26 cellular contexts compared by ENCODE assay signal in the genomic region with DNA sequence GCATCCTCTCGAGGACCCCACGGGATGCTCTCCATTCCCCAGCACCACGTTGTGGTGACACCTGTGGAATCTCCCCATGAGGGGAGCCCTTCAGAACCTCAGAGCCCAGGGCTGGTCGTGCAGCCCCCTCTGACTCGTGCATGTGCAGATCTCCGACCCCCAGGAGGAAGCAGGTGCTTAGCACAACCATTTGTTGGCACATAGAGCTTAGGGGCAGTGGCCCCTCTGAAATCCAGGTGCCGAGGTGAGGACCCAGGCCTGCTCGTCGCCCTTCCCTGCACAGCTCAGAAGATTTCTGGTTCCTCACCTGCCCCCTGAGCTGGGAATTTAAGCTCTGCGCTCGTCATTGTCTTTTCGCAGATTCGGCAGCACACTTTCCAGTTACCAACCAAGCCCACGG. TPM values are rescaled to one million over a fixed set of nuclear protein-coding genes. Genes with fewer than 3 reads are reported as not detected.
"Had no signal": no experiment of that assay in that cellular context is flagged by ENCODE, and none has a peak within 500 bp of the region (broad histone marks: within the 10 kb centered on the region; RNA-seq: fewer than 3 reads in every experiment).

No MANE protein-coding gene starts in this region.

- H3K27me3 ChIP-seq: cardiac muscle cell, tibial nerve, uterus had no signal

- H3K9me3 ChIP-seq: heart left ventricle, left lung, tibial nerve, uterus had no signal

- H3K4me3 Mint-ChIP-seq: activated CD4-positive, alpha-beta memory T cell treated with anti-CD3 and anti-CD28 coated beads for 36 hours; activated T-cell treated with anti-CD3 and anti-CD28 coated beads, Interleukin-2, amount 50 U/mL, for 72 hours; dendritic cell treated with granulocyte-macrophage colony-stimulating factor and Interleukin-4, amounts not matched to agents 40 ng/mL and 50 ng/mL, for 4 days; memory B cell; neural crest cell; stimulated activated naive CD8-positive, alpha-beta T cell treated with anti-CD3 and anti-CD28 coated beads, Interleukin-15, amount 100 ng/mL, for 72 hours had no signal

- H3K36me3 ChIP-seq: cardiac muscle cell, heart left ventricle, left lung, tibial nerve, uterus had no signal

- H3K4me3 ChIP-seq: cardiac muscle cell, heart left ventricle, left lung, tibial nerve, uterus had no signal

- H3K36me3 Mint-ChIP-seq: activated CD4-positive, alpha-beta memory T cell treated with anti-CD3 and anti-CD28 coated beads for 36 hours; memory B cell had no signal

- H3K9me3 Mint-ChIP-seq: activated CD4-positive, alpha-beta memory T cell treated with anti-CD3 and anti-CD28 coated beads for 36 hours; activated T-cell treated with anti-CD3 and anti-CD28 coated beads, Interleukin-2, amount 50 U/mL, for 72 hours; dendritic cell treated with granulocyte-macrophage colony-stimulating factor and Interleukin-4, amounts not matched to agents 40 ng/mL and 50 ng/mL, for 4 days; memory B cell; neural crest cell had no signal

- H3K27ac ChIP-seq: cardiac muscle cell, heart left ventricle, left lung, tibial nerve, uterus had no signal

- H3K4me1 Mint-ChIP-seq: neural crest cell had no signal

- ATAC-seq: activated T-cell treated with anti-CD3 and anti-CD28 coated beads, Interleukin-2, amount 50 U/mL, for 72 hours; heart left ventricle; left lung; SK-N-SH treated with all-trans-retinoic acid at 6 μM for 48 hours; stimulated activated naive CD8-positive, alpha-beta T cell treated with anti-CD3 and anti-CD28 coated beads, Interleukin-15, amount 100 ng/mL, for 72 hours had no signal

- DNase-seq: activated CD4-positive, alpha-beta memory T cell treated with anti-CD3 and anti-CD28 coated beads for 36 hours; activated CD4-positive, alpha-beta T cell treated with anti-CD3 and anti-CD28 coated beads for 48 hours; activated gamma-delta T cell; activated T-cell treated with anti-CD3 and anti-CD28 coated beads, Interleukin-2, amount 50 U/mL, for 72 hours; amygdala; effector CD4-positive, alpha-beta T cell; retina; stimulated activated CD4-positive, alpha-beta T cell treated with anti-CD3 and anti-CD28 coated beads, Interleukin-12 subunit alpha, Interleukin-12 subunit beta, amount 100 ng/mL, for 4 hours; stimulated activated CD4-positive, alpha-beta T cell treated with anti-CD3 and anti-CD28 coated beads, Interleukin-1b, Interleukin-23, amount 100 ng/mL, for 48 hours; stimulated activated naive CD8-positive, alpha-beta T cell treated with anti-CD3 and anti-CD28 coated beads, Interleukin-15, amount 100 ng/mL, for 72 hours; uterus had no signal

- H3K27ac Mint-ChIP-seq: activated CD4-positive, alpha-beta memory T cell treated with anti-CD3 and anti-CD28 coated beads for 36 hours; activated T-cell treated with anti-CD3 and anti-CD28 coated beads, Interleukin-2, amount 50 U/mL, for 72 hours; dendritic cell treated with granulocyte-macrophage colony-stimulating factor and Interleukin-4, amounts not matched to agents 40 ng/mL and 50 ng/mL, for 4 days; memory B cell; progenitor cell of endocrine pancreas; stimulated activated naive CD8-positive, alpha-beta T cell treated with anti-CD3 and anti-CD28 coated beads, Interleukin-15, amount 100 ng/mL, for 72 hours had no signal

RNA-seq across cellular contexts. Expression of a gene that starts 1.3 kb away (rescaled TPM):
- total RNA-seq: activated CD4-positive, alpha-beta memory T cell treated with anti-CD3 and anti-CD28 coated beads for 36 hours; activated T-cell treated with anti-CD3 and anti-CD28 coated beads, Interleukin-2, amount 50 U/mL, for 72 hours; cardiac muscle cell; epithelial cell of proximal tubule; fibroblast of villous mesenchyme; kidney epithelial cell; left lung; myocyte; neural crest cell; omental fat pad; progenitor cell of endocrine pancreas; T-helper 2 cell treated with Interferon-gamma antibody and Interleukin-4, amounts not matched to agents 100 ng/mL and 5 ng/mL, for 36 hours; tibial nerve; uterus had no signal
- polyA plus RNA-seq: cardiac muscle cell, heart left ventricle had no signal
